ENCODE assay signal across 18 cellular contexts in the genomic region with DNA sequence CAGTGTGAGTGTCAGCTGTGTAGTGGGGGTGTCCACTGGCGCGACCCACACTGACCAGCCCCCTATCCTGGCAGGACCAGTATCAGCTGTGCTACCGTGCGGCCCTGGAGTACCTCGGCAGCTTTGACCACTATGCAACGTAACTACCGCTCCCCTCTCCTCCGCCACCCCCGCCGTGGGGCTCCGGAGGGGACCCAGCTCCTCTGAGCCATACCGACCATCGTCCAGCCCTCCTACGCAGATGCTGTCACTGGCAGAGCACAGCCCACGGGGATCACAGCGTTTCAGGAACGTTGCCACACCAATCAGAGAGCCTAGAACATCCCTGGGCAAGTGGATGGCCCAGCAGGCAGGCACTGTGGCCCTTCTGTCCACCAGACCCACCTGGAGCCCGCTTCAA. TPM values are rescaled to one million over a fixed set of nuclear protein-coding genes. Genes with fewer than 3 reads are reported as not detected.
DNase-seq lines count a peak whose midpoint lies in the region; FAIRE-seq and TF ChIP-seq lines count a peak whose summit lies in the region.
"Had no signal": no experiment of that assay in that cellular context is flagged by ENCODE, and none has a peak within 500 bp of the region (broad histone marks: within the 10 kb centered on the region; RNA-seq: fewer than 3 reads in every experiment).

No MANE protein-coding gene starts in this region.

- DNase-seq in activated naive CD4-positive, alpha-beta T cell treated with anti-CD3 and anti-CD28 coated beads, Interleukin-2, amount 10 ng/mL, durations not matched to agents 7 days and 5 days: peak; percentile 10
- DNase-seq in activated naive CD4-positive, alpha-beta T cell treated with anti-CD3 and anti-CD28 coated beads for 36 hours: no peak
- DNase-seq in kidney (peak; percentile 56), occipital lobe (lab: John Stamatoyannopoulos, UW) (peak; percentile 16), GM19239 (ENCODE audit: insufficient read length, low spot score) (no peak), medulla oblongata (ENCODE audit: extremely low spot score) (no peak), NCI-H1417 treated with DMSO at 0.1 percent for 48 hours (lab: John Stamatoyannopoulos, UW) (no peak)
- DNase-seq in activated T-cell treated with anti-CD3 and anti-CD28 coated beads, Interleukin-2, amount 50 U/mL, for 1 hour: no peak
- DNase-seq: EL, KBM-7, NCI-H1048, NCI-H1694, NCI-H345, NCI-H526 treated with DMSO at 0.1 percent for 48 hours, PC-3 had no signal

- H3K4me3 ChIP-seq in kidney (ENCODE audit: low read length in 2 of 2): no peak overlapping the region

- H3K36me3 ChIP-seq in kidney (ENCODE audit: control insufficient read depth in 1 of 2, insufficient read depth in 2 of 2, low read length in 2 of 2): peaks cover 13 to 16% of the 10 kb centered on the region in 2 donors

- peaks cover 14% of the 10 kb centered on the region for H3K27me3 Mint-ChIP-seq in activated naive CD4-positive, alpha-beta T cell treated with anti-CD3 and anti-CD28 coated beads, Interleukin-2, amount 10 ng/mL, durations not matched to agents 7 days and 5 days
- H3K27me3 Mint-ChIP-seq in activated naive CD4-positive, alpha-beta T cell treated with anti-CD3 and anti-CD28 coated beads for 36 hours (ENCODE audit: low read depth): no peaks in the 10 kb centered on the region

- CTCF ChIA-PET in activated naive CD4-positive, alpha-beta T cell treated with anti-CD3 and anti-CD28 coated beads, Interleukin-2, amount 10 ng/mL, durations not matched to agents 7 days and 5 days (lab: Charles Lee): interaction anchor here (1.1 kb wide), 1 partner anchor 68 kb away, joined by 3 read pairs; no protein-coding TSS in a partner anchor
- CTCF ChIA-PET in activated naive CD4-positive, alpha-beta T cell treated with anti-CD3 and anti-CD28 coated beads for 36 hours (lab: Charles Lee): no interaction called here

- H3K27ac ChIP-seq in kidney (ENCODE audit: low read depth in 2 of 2, low read length in 2 of 2): no peak overlapping the region
- H3K27ac ChIP-seq: 22Rv1, HL-60 had no signal

- H3K9me3 ChIP-seq in kidney (ENCODE audit: control insufficient read depth in 1 of 2, low read length in 2 of 2): no peaks in the 10 kb centered on the region

- no peak overlapping the region for H3K4me3 Mint-ChIP-seq in activated naive CD4-positive, alpha-beta T cell treated with anti-CD3 and anti-CD28 coated beads, Interleukin-2, amount 10 ng/mL, durations not matched to agents 7 days and 5 days
- H3K4me3 Mint-ChIP-seq in activated naive CD4-positive, alpha-beta T cell treated with anti-CD3 and anti-CD28 coated beads for 36 hours: no peak overlapping the region

- no peaks in the 10 kb centered on the region for H3K4me1 Mint-ChIP-seq in activated naive CD4-positive, alpha-beta T cell treated with anti-CD3 and anti-CD28 coated beads, Interleukin-2, amount 10 ng/mL, durations not matched to agents 7 days and 5 days
- H3K4me1 Mint-ChIP-seq in activated naive CD4-positive, alpha-beta T cell treated with anti-CD3 and anti-CD28 coated beads for 36 hours (ENCODE audit: low read depth): no peaks in the 10 kb centered on the region

- H3K4me1 ChIP-seq in kidney (ENCODE audit: control insufficient read depth in 1 of 2, insufficient read depth in 1 of 2, low read depth in 1 of 2, low read length in 2 of 2): no peaks in the 10 kb centered on the region

- FAIRE-seq in kidney (lab: Jason Lieb, UNC) (no peak), GM19239 (lab: Jason Lieb, UNC) (no peak)
- FAIRE-seq: GM18507 had no signal

- H3K27ac Mint-ChIP-seq in activated naive CD4-positive, alpha-beta T cell treated with anti-CD3 and anti-CD28 coated beads, Interleukin-2, amount 10 ng/mL, durations not matched to agents 7 days and 5 days: no peak overlapping the region
- H3K27ac Mint-ChIP-seq in activated naive CD4-positive, alpha-beta T cell treated with anti-CD3 and anti-CD28 coated beads for 36 hours: no peak overlapping the region

- no peaks in the 10 kb centered on the region for H3K36me3 Mint-ChIP-seq in activated naive CD4-positive, alpha-beta T cell treated with anti-CD3 and anti-CD28 coated beads, Interleukin-2, amount 10 ng/mL, durations not matched to agents 7 days and 5 days
- no peaks in the 10 kb centered on the region for H3K36me3 Mint-ChIP-seq in activated naive CD4-positive, alpha-beta T cell treated with anti-CD3 and anti-CD28 coated beads for 36 hours (ENCODE audit: low read depth)

- intact Hi-C loops in activated naive CD4-positive, alpha-beta T cell treated with anti-CD3 and anti-CD28 coated beads for 36 hours (cut with micrococcal nuclease): no loop called here
- intact Hi-C loops in kidney (cut with DNase I): no loop called here

- no peak for TF ChIP-seq CTCF in kidney (IDR thresholded peaks at IDR 0.05; ENCODE audit: borderline replicate concordance, extremely low read depth, insufficient read depth)

- H3K9ac ChIP-seq in kidney (ENCODE audit: low read length in 2 of 2): no peak overlapping the region

- H3K9me3 Mint-ChIP-seq in activated naive CD4-positive, alpha-beta T cell treated with anti-CD3 and anti-CD28 coated beads, Interleukin-2, amount 10 ng/mL, durations not matched to agents 7 days and 5 days: no peaks in the 10 kb centered on the region
- no peaks in the 10 kb centered on the region for H3K9me3 Mint-ChIP-seq in activated naive CD4-positive, alpha-beta T cell treated with anti-CD3 and anti-CD28 coated beads for 36 hours

RNA-seq across cellular contexts. Expression of gene KDM4A, which starts 28.1 kb away (rescaled TPM):
- 10 to 100 TPM; 41.5 to 42.0 TPM for total RNA-seq in activated naive CD4-positive, alpha-beta T cell treated with anti-CD3 and anti-CD28 coated beads for 36 hours
- 35.2 TPM for total RNA-seq in kidney
- 11.3 TPM for polyA plus RNA-seq in kidney (ENCODE audit: insufficient read depth, low read depth, low replicate concordance)
- 51.2 TPM for total RNA-seq in occipital lobe

Comparison
In these comparisons a context has a peak if more than half of its experiments do, and no peak if none do; other contexts are left out.
1. DNase-seq: peak in activated naive CD4-positive, alpha-beta T cell treated with anti-CD3 and anti-CD28 coated beads, Interleukin-2, amount 10 ng/mL, durations not matched to agents 7 days and 5 days (single experiment), kidney (single experiment) and occipital lobe (single experiment); none in activated naive CD4-positive, alpha-beta T cell treated with anti-CD3 and anti-CD28 coated beads for 36 hours (single experiment), GM19239 (single experiment), activated T-cell treated with anti-CD3 and anti-CD28 coated beads, Interleukin-2, amount 50 U/mL, for 1 hour (single experiment), medulla oblongata (single experiment) and NCI-H1417 treated with DMSO at 0.1 percent for 48 hours (single experiment).